Comparison of ENCODE assay signal across 12 cellular contexts in genomic region chr10:57716884-57717283, GRCh38.
DNase-seq lines count a peak whose midpoint lies in the region; ATAC-seq and TF ChIP-seq lines count a peak whose summit lies in the region.
"Had no signal": no experiment of that assay in that cellular context is flagged by ENCODE, and none has a peak within 500 bp of the region (broad histone marks: within the 10 kb centered on the region; RNA-seq: fewer than 3 reads in every experiment).

No MANE protein-coding gene starts in this region.

- peak; percentile 48 for TF ChIP-seq CTCF in AG09319 (IDR thresholded peaks at IDR 0.05; ENCODE audit: low read depth, low read length)
- peak; percentile 74 for TF ChIP-seq CTCF in HFFc6 (IDR thresholded peaks at IDR 0.05)
- TF ChIP-seq CTCF in astrocyte of the cerebellum (IDR thresholded peaks at IDR 0.05; ENCODE audit: low read depth, low read length, missing control alignments), result peak; percentile 62
- TF ChIP-seq CTCF in left lung (IDR thresholded peaks at IDR 0.05), result no peak
- no peak for TF ChIP-seq CTCF in GM13977 (IDR thresholded peaks at IDR 0.05; ENCODE audit: extremely low read depth, insufficient read depth, missing control alignments)

- H3K36me3 Mint-ChIP-seq in HFFc6 (ENCODE audit: low read depth), result no peaks in the 10 kb centered on the region

- H3K4me1 ChIP-seq in left lung, result no peaks in the 10 kb centered on the region

- no peak overlapping the region for H3K4me3 Mint-ChIP-seq in HFFc6
- H3K4me3 Mint-ChIP-seq: stimulated activated naive CD8-positive, alpha-beta T cell treated with anti-CD3 and anti-CD28 coated beads, Interleukin-15, Interleukin-2, amounts not matched to agents 100 ng/mL and 50 ng/mL, for 24 hours had no signal

- H3K27ac ChIP-seq in left lung, result no peak overlapping the region

- H3K27me3 Mint-ChIP-seq in HFFc6 (ENCODE audit: insufficient read depth), result peaks cover 16% of the 10 kb centered on the region
- H3K27me3 Mint-ChIP-seq: stimulated activated naive CD8-positive, alpha-beta T cell treated with anti-CD3 and anti-CD28 coated beads, Interleukin-15, Interleukin-2, amounts not matched to agents 100 ng/mL and 50 ng/mL, for 24 hours had no signal

- DNase-seq in AG09319 (ENCODE audit: extremely low read depth, low read depth) (no peak), HFFc6 (peak; percentile 26), astrocyte of the cerebellum (ENCODE audit: low read depth) (peak; percentile 28), left lung (no peak), DMS79 treated with DMSO at 0.1 percent for 48 hours (lab: John Stamatoyannopoulos, UW) (no peak), GM13977 (ENCODE audit: low spot score) (no peak), NOMO-1 (lab: John Stamatoyannopoulos, UW; ENCODE audit: unreplicated experiment in 2 of 2) (no peak)
- DNase-seq: DND-41, hypothalamus, NCI-H2171 had no signal

- H3K27me3 ChIP-seq in left lung, result no peaks in the 10 kb centered on the region

- H3K9me3 Mint-ChIP-seq in HFFc6, result no peaks in the 10 kb centered on the region
- H3K9me3 Mint-ChIP-seq: stimulated activated naive CD8-positive, alpha-beta T cell treated with anti-CD3 and anti-CD28 coated beads, Interleukin-15, Interleukin-2, amounts not matched to agents 100 ng/mL and 50 ng/mL, for 24 hours had no signal

- ATAC-seq in left lung, result peak; percentile 68
- no peak for ATAC-seq in HG02885 (IDR thresholded peaks at IDR 0.05; ENCODE audit: poor library complexity, unreplicated experiment)

- H3K27ac Mint-ChIP-seq in HFFc6, result no peak overlapping the region
- H3K27ac Mint-ChIP-seq: stimulated activated naive CD8-positive, alpha-beta T cell treated with anti-CD3 and anti-CD28 coated beads, Interleukin-15, Interleukin-2, amounts not matched to agents 100 ng/mL and 50 ng/mL, for 24 hours had no signal

- no peaks in the 10 kb centered on the region for H3K4me1 Mint-ChIP-seq in HFFc6 (ENCODE audit: low read depth)

- H3K4me3 ChIP-seq in astrocyte of the cerebellum (ENCODE audit: low read depth, low read length) (no peak overlapping the region), left lung (no peak overlapping the region)

- in situ Hi-C loops in astrocyte of the cerebellum (cut with HindIII; ENCODE audit: low sequenced_read_pairs) (loop anchor here (5.0 kb wide), 1 partner anchor 40 kb away; no protein-coding TSS in a partner anchor), GM13977 (cut with MboI; ENCODE audit: low pct_unique_long_range_greater_than_20kb, low sequenced_read_pairs, unreplicated experiment) (no loop called here)

- peaks cover 0 to 2% of the 10 kb centered on the region in 2 donors for H3K9me3 ChIP-seq in left lung

- H3K36me3 ChIP-seq in left lung, result no peaks in the 10 kb centered on the region

- intact Hi-C loops in left lung (cut with DNase I), result no loop called here

Comparison
In these comparisons a context has a peak if more than half of its experiments do, and no peak if none do; other contexts are left out.
1. DNase-seq: peak in HFFc6 (single experiment) and astrocyte of the cerebellum (single experiment); none in AG09319 (single experiment), left lung (0 of 2), DMS79 treated with DMSO at 0.1 percent for 48 hours (single experiment), GM13977 (single experiment) and NOMO-1 (0 of 2).
2. CTCF ChIP-seq: peak in AG09319 (single experiment), HFFc6 (single experiment) and astrocyte of the cerebellum (single experiment); none in left lung (0 of 2) and GM13977 (single experiment).